ENCODE assay signal across 8 cellular contexts in the genomic region with DNA sequence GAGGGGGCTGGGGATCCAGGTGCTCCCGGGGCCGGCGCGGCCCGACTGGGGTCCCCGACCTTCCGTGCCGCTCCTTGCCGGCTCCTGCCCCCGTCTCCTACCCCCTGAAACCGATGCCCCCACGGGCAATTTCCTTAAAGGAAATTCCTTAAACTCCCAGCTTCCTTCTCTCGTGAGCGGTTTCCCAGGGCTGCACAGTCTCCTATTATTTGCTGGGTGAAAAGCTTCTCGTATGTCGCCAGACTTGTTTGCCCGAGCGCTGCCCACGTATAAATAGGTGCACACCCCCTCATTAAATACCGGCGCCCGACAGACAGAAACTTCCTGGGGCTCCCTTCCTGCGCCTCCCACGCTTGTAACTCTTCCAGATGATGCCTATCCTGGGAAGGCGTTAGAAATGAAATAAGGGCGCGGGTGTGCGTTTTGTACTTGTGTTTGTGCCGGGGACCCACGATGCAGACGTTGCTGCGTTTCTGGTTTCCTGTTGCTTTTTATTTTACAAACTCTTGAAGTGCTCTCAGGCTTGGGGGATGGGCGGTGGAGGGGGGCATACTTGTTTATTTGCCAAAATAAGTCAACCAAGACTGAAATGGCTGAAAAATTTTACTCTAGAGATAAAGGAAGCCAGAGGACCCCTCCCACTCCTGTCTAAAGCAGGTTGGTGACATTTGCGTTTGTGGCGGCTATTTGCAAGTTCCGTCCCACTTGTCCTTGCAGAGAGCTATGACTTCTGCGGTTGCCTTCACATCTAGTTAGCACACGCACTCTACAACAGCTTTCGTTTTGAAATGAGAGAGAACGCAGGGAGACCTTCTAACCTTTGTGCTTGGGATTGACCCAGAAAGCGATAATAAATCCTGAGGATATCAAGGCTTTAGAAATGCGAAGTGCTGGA. TPM values are rescaled to one million over a fixed set of nuclear protein-coding genes. Genes with fewer than 3 reads are reported as not detected.
A peak's percentile ranks its signal among the peaks of the same experiment; 100 is the strongest.
DNase-seq lines count a peak whose midpoint lies in the region; ATAC-seq and TF ChIP-seq lines count a peak whose summit lies in the region.

No MANE protein-coding gene starts in this region.

- no peaks in the 10 kb centered on the region for H3K9me3 ChIP-seq in DOHH2 (ENCODE audit: control insufficient read depth, insufficient read depth, low read length)
- no peaks in the 10 kb centered on the region for H3K9me3 ChIP-seq in OCI-LY7 (ENCODE audit: low read length)

- peak overlapping the region; percentile 96 for H3K4me3 Mint-ChIP-seq in activated naive CD8-positive, alpha-beta T cell treated with anti-CD3 and anti-CD28 coated beads, Interleukin-2, amount 10 ng/mL, durations not matched to agents 7 days and 5 days
- H3K4me3 Mint-ChIP-seq in progenitor cell of endocrine pancreas (ENCODE audit: low read depth), result peak overlapping the region; percentile 83

- no peak for TF ChIP-seq CTCF in DOHH2 (IDR thresholded peaks at IDR 0.05; ENCODE audit: low read depth, low read length, poor library complexity, severe bottlenecking)
- TF ChIP-seq CTCF in HFF-Myc (IDR thresholded peaks at IDR 0.05; ENCODE audit: low read depth, low read length, missing control alignments), result no peak
- TF ChIP-seq CTCF in OCI-LY7 (conservative IDR thresholded peaks at IDR 0.05; ENCODE audit: low read length), result no peak
- TF ChIP-seq CTCF in progenitor cell of endocrine pancreas (IDR thresholded peaks at IDR 0.05; ENCODE audit: unreplicated experiment), result no peak

- H2AFZ ChIP-seq in OCI-LY7 (ENCODE audit: low read length), result peak overlapping the region; percentile 52; the same call in 1 of the 2 replicates

- H3K9me2 ChIP-seq in DOHH2 (replicated peaks; ENCODE audit: control insufficient read depth, low read length) (no peaks in the 10 kb centered on the region), OCI-LY7 (ENCODE audit: insufficient read depth, low read length) (no peaks in the 10 kb centered on the region)

- H3K27ac ChIP-seq in DOHH2 (ENCODE audit: low read depth, low read length), result peak overlapping the region; percentile 88
- H3K27ac ChIP-seq in OCI-LY7 (ENCODE audit: low read depth, low read length, poor library complexity, severe bottlenecking), result peak overlapping the region; percentile 91

- H4K20me1 ChIP-seq in DOHH2 (ENCODE audit: control insufficient read depth, insufficient read depth, low read depth, low read length) (peaks cover 27% of the 10 kb centered on the region), OCI-LY7 (ENCODE audit: insufficient read depth, low read length) (peaks cover 12% of the 10 kb centered on the region; the same call in 1 of the 2 replicates)

- H3K4me1 ChIP-seq in DOHH2 (ENCODE audit: control insufficient read depth, low read length) (peaks cover 38% of the 10 kb centered on the region), OCI-LY7 (ENCODE audit: insufficient read depth, low read length, poor library complexity, severe bottlenecking) (peaks cover 35% of the 10 kb centered on the region)

- H3K79me2 ChIP-seq in DOHH2 (ENCODE audit: control insufficient read depth, low read length) (peaks cover 54% of the 10 kb centered on the region), OCI-LY7 (ENCODE audit: insufficient read depth, low read depth, low read length) (peaks cover 35% of the 10 kb centered on the region)

- H3K4me3 ChIP-seq in DOHH2 (ENCODE audit: low read length) (peak overlapping the region; percentile 92), HFF-Myc (replicated peaks; ENCODE audit: low read depth, low read length) (peak overlapping the region; percentile 58), OCI-LY7 (ENCODE audit: low read depth, low read length, poor library complexity, severe bottlenecking) (peak overlapping the region; percentile 93)

- intact Hi-C loops in OCI-LY7 (cut with micrococcal nuclease; ENCODE audit: unreplicated experiment), result loop anchor here (5.0 kb wide), 1 partner anchor 44 kb away; no protein-coding TSS in a partner anchor
- intact Hi-C loops in left cardiac atrium (cut with DNase I), result loop anchor here in 1 of 2 donors (2.0 kb wide), 1 partner anchor 59 kb away; no protein-coding TSS in a partner anchor

- H3K36me3 ChIP-seq in DOHH2 (ENCODE audit: control insufficient read depth, low read length), result peaks cover 33% of the 10 kb centered on the region
- peaks cover 20% of the 10 kb centered on the region for H3K36me3 ChIP-seq in OCI-LY7 (ENCODE audit: insufficient read depth, low read length)

- no peaks in the 10 kb centered on the region for H3K9me3 Mint-ChIP-seq in activated naive CD8-positive, alpha-beta T cell treated with anti-CD3 and anti-CD28 coated beads, Interleukin-2, amount 10 ng/mL, durations not matched to agents 7 days and 5 days
- H3K9me3 Mint-ChIP-seq in progenitor cell of endocrine pancreas (ENCODE audit: low read depth), result no peaks in the 10 kb centered on the region

- peaks cover 17% of the 10 kb centered on the region for H3F3A ChIP-seq in DOHH2 (ENCODE audit: control insufficient read depth, insufficient read depth)

- no peak for DNase-seq in HFF-Myc (ENCODE audit: extremely low read depth, low read depth)
- DNase-seq in OCI-LY7 (ENCODE audit: low spot score), result peak; percentile 93
- peak; percentile 57 for DNase-seq in activated naive CD8-positive, alpha-beta T cell treated with anti-CD3 and anti-CD28 coated beads, Interleukin-2, amount 10 ng/mL, durations not matched to agents 7 days and 5 days
- DNase-seq in left cardiac atrium, result no peak
- DNase-seq in progenitor cell of endocrine pancreas (ENCODE audit: low spot score, unreplicated experiment), result no peak
- no peak for DNase-seq in GF-D8 (lab: John Stamatoyannopoulos, UW)

- peaks cover 29% of the 10 kb centered on the region for H3K4me1 Mint-ChIP-seq in activated naive CD8-positive, alpha-beta T cell treated with anti-CD3 and anti-CD28 coated beads, Interleukin-2, amount 10 ng/mL, durations not matched to agents 7 days and 5 days
- peaks cover 34% of the 10 kb centered on the region for H3K4me1 Mint-ChIP-seq in progenitor cell of endocrine pancreas (ENCODE audit: low read depth)

- peak overlapping the region; percentile 94 for H3K4me2 ChIP-seq in DOHH2 (ENCODE audit: low read length)
- H3K4me2 ChIP-seq in OCI-LY7 (ENCODE audit: low read length), result peak overlapping the region; percentile 90

- no peaks in the 10 kb centered on the region for H3K36me3 Mint-ChIP-seq in activated naive CD8-positive, alpha-beta T cell treated with anti-CD3 and anti-CD28 coated beads, Interleukin-2, amount 10 ng/mL, durations not matched to agents 7 days and 5 days
- no peaks in the 10 kb centered on the region for H3K36me3 Mint-ChIP-seq in progenitor cell of endocrine pancreas (ENCODE audit: insufficient read depth)

- peak overlapping the region; percentile 94 for H3K27ac Mint-ChIP-seq in activated naive CD8-positive, alpha-beta T cell treated with anti-CD3 and anti-CD28 coated beads, Interleukin-2, amount 10 ng/mL, durations not matched to agents 7 days and 5 days
- peak overlapping the region; percentile 93 for H3K27ac Mint-ChIP-seq in progenitor cell of endocrine pancreas

- POLR2A ChIA-PET in OCI-LY7 (lab: Charles Lee), result interaction anchor here (0.6 to 1.2 kb wide), 5 partner anchors 10 to 375 kb away, joined by 3 to 5 read pairs (median 3); a partner anchor contains a TSS
- POLR2A ChIA-PET in activated naive CD8-positive, alpha-beta T cell treated with anti-CD3 and anti-CD28 coated beads, Interleukin-2, amount 10 ng/mL, durations not matched to agents 7 days and 5 days (lab: Charles Lee), result interaction anchor here (0.6 to 1.5 kb wide), 12 partner anchors 10 to 1055 kb away, joined by 3 to 7 read pairs (median 3); a partner anchor contains a TSS

- no TSS peak for BruUV-seq in OCI-LY7 (replicated peaks; lab: Mats Ljungman, UMichigan)

- ATAC-seq in activated naive CD8-positive, alpha-beta T cell treated with anti-CD3 and anti-CD28 coated beads, Interleukin-2, amount 10 ng/mL, durations not matched to agents 7 days and 5 days (ENCODE audit: low read depth), result peak; percentile 60
- ATAC-seq in left cardiac atrium (peak; percentile 3 to 25), GM21367 (IDR thresholded peaks at IDR 0.05; ENCODE audit: unreplicated experiment) (no peak)

- CTCF ChIA-PET in OCI-LY7 (lab: Charles Lee; ENCODE audit: unreplicated experiment), result interaction anchor here (0.6 to 1.1 kb wide), 2 partner anchors 42 to 762 kb away, joined by 3 to 7 read pairs; no protein-coding TSS in a partner anchor

- H3K27me3 Mint-ChIP-seq in activated naive CD8-positive, alpha-beta T cell treated with anti-CD3 and anti-CD28 coated beads, Interleukin-2, amount 10 ng/mL, durations not matched to agents 7 days and 5 days, result peaks cover 17% of the 10 kb centered on the region
- no peaks in the 10 kb centered on the region for H3K27me3 Mint-ChIP-seq in progenitor cell of endocrine pancreas

- H3K27me3 ChIP-seq in DOHH2 (ENCODE audit: control insufficient read depth, low read length), result peaks cover 7% of the 10 kb centered on the region; the same call in 1 of the 2 replicates

RNA-seq across cellular contexts. Expression of a gene that starts 1.0 kb away (rescaled TPM):
- total RNA-seq in OCI-LY7 (2014; rRNA removed; shearing (Covaris generic)), result 59.6 and 66.4 TPM in 2 replicates
- total RNA-seq in OCI-LY7 (2022) (56.5 and 70.2 TPM in 2 replicates), left cardiac atrium (10 to 100 TPM; 24.9 to 38.9 TPM), progenitor cell of endocrine pancreas (61.1 and 68.8 TPM in 2 replicates)
- total RNA-seq in activated naive CD8-positive, alpha-beta T cell treated with anti-CD3 and anti-CD28 coated beads, Interleukin-2, amount 10 ng/mL, durations not matched to agents 7 days and 5 days, result 10 to 100 TPM; 54.7 to 57.8 TPM

RNA-seq across cellular contexts. Expression of a gene that starts 59.6 kb away (rescaled TPM):
- total RNA-seq in OCI-LY7 (2014; rRNA removed; shearing (Covaris generic)), result 1.5 and 2.5 TPM in 2 replicates
- total RNA-seq in OCI-LY7 (2022) (1.7 and 1.8 TPM in 2 replicates), left cardiac atrium (10 to 100 TPM; 20.5 to 22.7 TPM), progenitor cell of endocrine pancreas (22.9 and 24.2 TPM in 2 replicates)
- total RNA-seq in activated naive CD8-positive, alpha-beta T cell treated with anti-CD3 and anti-CD28 coated beads, Interleukin-2, amount 10 ng/mL, durations not matched to agents 7 days and 5 days, result 10 to 100 TPM; 33.4 to 36.8 TPM

Comparison
In these comparisons a context has a peak if more than half of its experiments do, and no peak if none do; other contexts are left out.
1. DNase-seq: peak in OCI-LY7 (single experiment) and activated naive CD8-positive, alpha-beta T cell treated with anti-CD3 and anti-CD28 coated beads, Interleukin-2, amount 10 ng/mL, durations not matched to agents 7 days and 5 days (single experiment); none in HFF-Myc (single experiment), left cardiac atrium (single experiment), progenitor cell of endocrine pancreas (single experiment) and GF-D8 (single experiment).
2. Peak in every context shown above with its lines, with median percentiles within 50 percentile points of each other: H3K4me3 ChIP-seq.